Comparison of ENCODE assay signal across 25 cellular contexts in the genomic region with DNA sequence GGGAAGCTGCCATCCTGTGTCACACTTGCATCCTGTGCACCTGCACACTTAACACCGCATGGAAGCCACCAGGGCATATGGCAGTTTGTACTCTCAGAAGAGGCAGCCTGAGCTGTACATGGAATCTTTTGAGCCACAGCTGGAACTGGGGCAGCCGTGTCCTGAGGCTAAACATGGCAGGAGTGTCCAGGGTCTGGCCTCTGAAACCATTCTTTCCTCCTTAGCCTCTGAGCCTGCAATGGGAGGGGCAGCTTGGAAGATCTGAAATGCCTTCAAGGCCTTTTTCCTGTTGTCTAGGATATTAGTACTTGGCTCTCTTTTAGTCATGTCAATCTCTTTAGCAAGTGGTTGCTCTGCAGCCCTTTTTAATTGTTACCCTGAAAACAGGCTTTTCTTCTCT. TPM values are rescaled to one million over a fixed set of nuclear protein-coding genes. Genes with fewer than 3 reads are reported as not detected.
DNase-seq lines count a peak whose midpoint lies in the region; ATAC-seq, FAIRE-seq and TF ChIP-seq lines count a peak whose summit lies in the region.
"Had no signal": no experiment of that assay in that cellular context is flagged by ENCODE, and none has a peak within 500 bp of the region (broad histone marks: within the 10 kb centered on the region; RNA-seq: fewer than 3 reads in every experiment).

No MANE protein-coding gene starts in this region.

- H2AFZ ChIP-seq in trophoblast cell (ENCODE audit: insufficient read depth, low read length, poor library complexity): no peak overlapping the region

- H3K4me3 ChIP-seq in A549 (no peak overlapping the region), bronchial epithelial cell (ENCODE audit: low read depth, low read length) (no peak overlapping the region), trophoblast cell (ENCODE audit: low read depth, low read length) (no peak overlapping the region), pancreas (no peak overlapping the region), esophagus muscularis mucosa (no peak overlapping the region)
- no peak overlapping the region for H3K4me3 ChIP-seq in Jurkat, Clone E6-1 (ENCODE audit: low read length)
- H3K4me3 ChIP-seq: BLaER1 had no signal

- no peak overlapping the region for H2AK5ac ChIP-seq in trophoblast cell (ENCODE audit: low read length)

- ATAC-seq in A549: no peak
- ATAC-seq in pancreas: no peak

- intact Hi-C loops in pancreas (cut with DNase I): no loop called here
- intact Hi-C loops in esophagus muscularis mucosa (cut with DNase I): no loop called here

- H3K36me3 ChIP-seq in bronchial epithelial cell (ENCODE audit: control insufficient read depth, insufficient read depth, low read length) (no peaks in the 10 kb centered on the region), trophoblast cell (ENCODE audit: control insufficient read depth in 1 of 2, insufficient read depth in 2 of 2, low read length in 2 of 2) (peaks cover 0 to 2% of the 10 kb centered on the region in 2 experiments), pancreas (no peaks in the 10 kb centered on the region), esophagus muscularis mucosa (no peaks in the 10 kb centered on the region)
- H3K36me3 ChIP-seq: BE2C, BLaER1 had no signal

- FAIRE-seq in A549 (lab: Jason Lieb, UNC) (no peak), bronchial epithelial cell (lab: Jason Lieb, UNC) (peak; percentile 7), pancreas (lab: Jason Lieb, UNC) (no peak)
- FAIRE-seq: GM12891 had no signal

- no peak overlapping the region for H3K27ac ChIP-seq in A549
- H3K27ac ChIP-seq in trophoblast cell (ENCODE audit: low read depth, low read length): no peak overlapping the region
- no peak overlapping the region for H3K27ac ChIP-seq in pancreas
- H3K27ac ChIP-seq in esophagus muscularis mucosa (replicated peaks in 1 of 4): no peak overlapping the region
- H3K27ac ChIP-seq: 22Rv1, BLaER1 had no signal

- H4K12ac ChIP-seq in trophoblast cell (ENCODE audit: low read depth, low read length): no peak overlapping the region

- no peak overlapping the region for H2BK5ac ChIP-seq in trophoblast cell (ENCODE audit: low read depth, low read length, poor library complexity)

- no peak overlapping the region for H3K4ac ChIP-seq in trophoblast cell (ENCODE audit: low read depth, low read length)

- H3K23ac ChIP-seq in trophoblast cell (ENCODE audit: low read length): no peak overlapping the region

- no peak for DNase-seq in A549 (ENCODE audit: low read depth in 1 of 2, low spot score in 1 of 2)
- DNase-seq in Jurkat, Clone E6-1 (ENCODE audit: low read depth, low spot score): peak; percentile 50
- DNase-seq in bronchial epithelial cell (ENCODE audit: low read depth): no peak
- peak; percentile 50 to 57 for DNase-seq in trophoblast cell
- no peak for DNase-seq in central memory CD4-positive, alpha-beta T cell
- no peak for DNase-seq in pancreas
- DNase-seq in esophagus muscularis mucosa (ENCODE audit: extremely low spot score): no peak
- no peak for DNase-seq in NCI-H774 (lab: John Stamatoyannopoulos, UW)
- DNase-seq: ACHN; BE2C; C1 segment of cervical spinal cord; CD4-positive, alpha-beta memory T cell; CD4-positive, CD25-positive, alpha-beta regulatory T cell; CD8-positive, alpha-beta memory T cell; COR-L47; DMS 273 treated with DMSO at 0.1 percent for 48 hours; DMS153; DMS53; DMS79; DND-41; EL; GDM1 had no signal

- CTCF ChIA-PET in A549 (lab: Yijun Ruan, JAX): interaction anchor here (0.8 kb wide), 1 partner anchor 16 kb away, joined by 3 read pairs; no protein-coding TSS in a partner anchor

- POLR2A ChIA-PET in A549 (lab: Yijun Ruan, JAX): no interaction called here

- H2BK120ac ChIP-seq in trophoblast cell (ENCODE audit: insufficient read depth, low read length, poor library complexity): no peak overlapping the region

- H3K27me3 ChIP-seq in bronchial epithelial cell (ENCODE audit: control insufficient read depth, insufficient read depth, low read length) (no peaks in the 10 kb centered on the region), trophoblast cell (ENCODE audit: insufficient read depth, low read length) (no peaks in the 10 kb centered on the region), pancreas (no peaks in the 10 kb centered on the region), esophagus muscularis mucosa (no peaks in the 10 kb centered on the region)
- H3K27me3 ChIP-seq: BE2C, BLaER1 had no signal

- 0 out of 3 replicates have a peak, but pooled peaks cover 3% of the 10 kb centered on the region for H3K9me3 ChIP-seq in A549
- H3K9me3 ChIP-seq in trophoblast cell (ENCODE audit: insufficient read depth, low read depth, low read length): peaks cover 9% of the 10 kb centered on the region
- no peaks in the 10 kb centered on the region for H3K9me3 ChIP-seq in pancreas
- no peaks in the 10 kb centered on the region for H3K9me3 ChIP-seq in esophagus muscularis mucosa
- H3K9me3 ChIP-seq: BE2C had no signal

- H3K18ac ChIP-seq in trophoblast cell (ENCODE audit: low read length): no peak overlapping the region

- TF ChIP-seq CTCF in A549 (IDR thresholded peaks at IDR 0.05): no peak
- no peak for TF ChIP-seq CTCF in bronchial epithelial cell (IDR thresholded peaks at IDR 0.05; ENCODE audit: insufficient read depth, low read length, severe bottlenecking)
- TF ChIP-seq CTCF in pancreas (IDR thresholded peaks at IDR 0.05): no peak
- no peak for TF ChIP-seq CTCF in esophagus muscularis mucosa (IDR thresholded peaks at IDR 0.05)

- WGBS in A549 (ENCODE audit: missing lambda C conversion rate): 94% methylated on average over 2 of the region's 2 CpGs
- WGBS in trophoblast cell (ENCODE audit: extremely low coverage, insufficient coverage, insufficient read length): no CpG with 5 or more reads among the region's 2 CpGs
- 96 to 100% methylated on average over 2 of the region's 2 CpGs for WGBS in pancreas, 2 donors
- 100% methylated on average over 2 of the region's 2 CpGs for WGBS in esophagus muscularis mucosa

- H4K91ac ChIP-seq in trophoblast cell (ENCODE audit: low read depth, low read length): no peak overlapping the region

- H3K9ac ChIP-seq in trophoblast cell (ENCODE audit: low read length): no peak overlapping the region
- H3K9ac ChIP-seq: BLaER1 had no signal

- peaks cover 62% of the 10 kb centered on the region for H3K4me1 ChIP-seq in A549
- peaks cover 0 to 6% of the 10 kb centered on the region in 2 experiments for H3K4me1 ChIP-seq in trophoblast cell (ENCODE audit: control insufficient read depth in 1 of 2, insufficient read depth in 2 of 2, low read length in 2 of 2)
- H3K4me1 ChIP-seq in pancreas: peaks cover 8 to 16% (median 15%) of the 10 kb centered on the region in 3 donors
- peaks cover 0 to 11% (median 9%) of the 10 kb centered on the region in 4 donors for H3K4me1 ChIP-seq in esophagus muscularis mucosa
- H3K4me1 ChIP-seq: BE2C, BLaER1 had no signal

- TF ChIP-seq EP300 in A549 (IDR thresholded peaks at IDR 0.05) (no peak), esophagus muscularis mucosa (IDR thresholded peaks at IDR 0.05) (no peak)

- no peak for TF ChIP-seq RAD21 in A549 (conservative IDR thresholded peaks at IDR 0.05 in 1 of 2, IDR thresholded peaks at IDR 0.05 in 1 of 2)

- no peaks in the 10 kb centered on the region for H3K79me1 ChIP-seq in trophoblast cell (ENCODE audit: low read length)

- H3K79me2 ChIP-seq in trophoblast cell (ENCODE audit: control insufficient read depth, insufficient read depth, low read length, poor library complexity): peaks cover 2% of the 10 kb centered on the region

- H3K4me2 ChIP-seq in A549 (no peak overlapping the region), trophoblast cell (ENCODE audit: low read length) (no peak overlapping the region)
- H3K4me2 ChIP-seq: BLaER1 had no signal

- no peak overlapping the region for H4K8ac ChIP-seq in trophoblast cell (ENCODE audit: low read depth, low read length)

- no peak overlapping the region for H2BK12ac ChIP-seq in trophoblast cell (ENCODE audit: low read length)

- TF ChIP-seq POLR2A in A549 (IDR thresholded peaks at IDR 0.05; ENCODE audit: low read length): no peak
- TF ChIP-seq POLR2A in esophagus muscularis mucosa (IDR thresholded peaks at IDR 0.05; ENCODE audit: low read depth): no peak

- H3K14ac ChIP-seq in trophoblast cell (ENCODE audit: low read length): no peak overlapping the region

TF ChIP-seq in A549, 52 proteins besides CTCF, POLR2A, EP300 and RAD21:
- TF ChIP-seq ZFP36 (IDR thresholded peaks at IDR 0.05; ENCODE audit: borderline replicate concordance, partially characterized antibody): peak; percentile 57
- no peak for TF ChIP-seq ESRRA (IDR thresholded peaks at IDR 0.05; ENCODE audit: borderline replicate concordance, low read length)
TF ChIP-seq in A549: peak in this region for 1.

RNA-seq across cellular contexts. Expression of a gene that starts 16.4 kb away (rescaled TPM):
- polyA plus RNA-seq in A549 (2011; rRNA removed) (18.2 and 20.7 TPM in 2 replicates), A549 (2017; fragmentation: RNase III; extraction: RNeasy Plus Mini Kit Qiagen cat#74134 plus additional on column Dnase treatment) (10.7 to 12.8 TPM (median 10.9 TPM) in 3 replicates), pancreas (1 to 10 TPM; 1.8 to 4.4 TPM)
- 4.4 and 5.1 TPM in 2 replicates for polyA plus RNA-seq in A549 (2012; cell fraction: cytosol; rRNA removed)
- 4.2 and 7.4 TPM in 2 replicates for polyA plus RNA-seq in A549 (2012; cell fraction: nucleus; rRNA removed)
- 44.9 TPM in 2 replicates for polyA minus RNA-seq in A549 (2011; rRNA and poly(A)+ RNA removed)
- 0.15 TPM for polyA plus RNA-seq in Jurkat, Clone E6-1 (2012; ENCODE audit: insufficient read depth, insufficient read length)
- total RNA-seq in bronchial epithelial cell (0.26 and 1.0 TPM in 2 replicates), pancreas (1 to 10 TPM; 3.1 to 7.2 (median 4.6) TPM), esophagus muscularis mucosa (10 to 100 TPM; 17.7 to 26.7 (median 20.8) TPM)
- 0.43 and 0.47 TPM in 2 replicates for polyA plus RNA-seq in trophoblast cell (2013)
- total RNA-seq: CD4-positive, alpha-beta memory T cell; CD4-positive, CD25-positive, alpha-beta regulatory T cell; CD8-positive, alpha-beta memory T cell had no signal

Comparison
In these comparisons a context has a peak if more than half of its experiments do, and no peak if none do; other contexts are left out.
1. DNase-seq: peak in Jurkat, Clone E6-1 (single experiment) and trophoblast cell (2 of 2); none in A549 (0 of 2), bronchial epithelial cell (single experiment), central memory CD4-positive, alpha-beta T cell (single experiment), pancreas (0 of 6), esophagus muscularis mucosa (single experiment) and NCI-H774 (single experiment).